ENCODE assay signal across 1 cellular context in genomic region chr22:17332109-17332508, GRCh38.
TF ChIP-seq lines count a peak whose summit lies in the region.

No MANE protein-coding gene starts in this region.

TF ChIP-seq in GM23338, 12 proteins besides CTCF, POLR2A, EP300 and RAD21 (continued from another document):
- TF ChIP-seq, protein P1, sequence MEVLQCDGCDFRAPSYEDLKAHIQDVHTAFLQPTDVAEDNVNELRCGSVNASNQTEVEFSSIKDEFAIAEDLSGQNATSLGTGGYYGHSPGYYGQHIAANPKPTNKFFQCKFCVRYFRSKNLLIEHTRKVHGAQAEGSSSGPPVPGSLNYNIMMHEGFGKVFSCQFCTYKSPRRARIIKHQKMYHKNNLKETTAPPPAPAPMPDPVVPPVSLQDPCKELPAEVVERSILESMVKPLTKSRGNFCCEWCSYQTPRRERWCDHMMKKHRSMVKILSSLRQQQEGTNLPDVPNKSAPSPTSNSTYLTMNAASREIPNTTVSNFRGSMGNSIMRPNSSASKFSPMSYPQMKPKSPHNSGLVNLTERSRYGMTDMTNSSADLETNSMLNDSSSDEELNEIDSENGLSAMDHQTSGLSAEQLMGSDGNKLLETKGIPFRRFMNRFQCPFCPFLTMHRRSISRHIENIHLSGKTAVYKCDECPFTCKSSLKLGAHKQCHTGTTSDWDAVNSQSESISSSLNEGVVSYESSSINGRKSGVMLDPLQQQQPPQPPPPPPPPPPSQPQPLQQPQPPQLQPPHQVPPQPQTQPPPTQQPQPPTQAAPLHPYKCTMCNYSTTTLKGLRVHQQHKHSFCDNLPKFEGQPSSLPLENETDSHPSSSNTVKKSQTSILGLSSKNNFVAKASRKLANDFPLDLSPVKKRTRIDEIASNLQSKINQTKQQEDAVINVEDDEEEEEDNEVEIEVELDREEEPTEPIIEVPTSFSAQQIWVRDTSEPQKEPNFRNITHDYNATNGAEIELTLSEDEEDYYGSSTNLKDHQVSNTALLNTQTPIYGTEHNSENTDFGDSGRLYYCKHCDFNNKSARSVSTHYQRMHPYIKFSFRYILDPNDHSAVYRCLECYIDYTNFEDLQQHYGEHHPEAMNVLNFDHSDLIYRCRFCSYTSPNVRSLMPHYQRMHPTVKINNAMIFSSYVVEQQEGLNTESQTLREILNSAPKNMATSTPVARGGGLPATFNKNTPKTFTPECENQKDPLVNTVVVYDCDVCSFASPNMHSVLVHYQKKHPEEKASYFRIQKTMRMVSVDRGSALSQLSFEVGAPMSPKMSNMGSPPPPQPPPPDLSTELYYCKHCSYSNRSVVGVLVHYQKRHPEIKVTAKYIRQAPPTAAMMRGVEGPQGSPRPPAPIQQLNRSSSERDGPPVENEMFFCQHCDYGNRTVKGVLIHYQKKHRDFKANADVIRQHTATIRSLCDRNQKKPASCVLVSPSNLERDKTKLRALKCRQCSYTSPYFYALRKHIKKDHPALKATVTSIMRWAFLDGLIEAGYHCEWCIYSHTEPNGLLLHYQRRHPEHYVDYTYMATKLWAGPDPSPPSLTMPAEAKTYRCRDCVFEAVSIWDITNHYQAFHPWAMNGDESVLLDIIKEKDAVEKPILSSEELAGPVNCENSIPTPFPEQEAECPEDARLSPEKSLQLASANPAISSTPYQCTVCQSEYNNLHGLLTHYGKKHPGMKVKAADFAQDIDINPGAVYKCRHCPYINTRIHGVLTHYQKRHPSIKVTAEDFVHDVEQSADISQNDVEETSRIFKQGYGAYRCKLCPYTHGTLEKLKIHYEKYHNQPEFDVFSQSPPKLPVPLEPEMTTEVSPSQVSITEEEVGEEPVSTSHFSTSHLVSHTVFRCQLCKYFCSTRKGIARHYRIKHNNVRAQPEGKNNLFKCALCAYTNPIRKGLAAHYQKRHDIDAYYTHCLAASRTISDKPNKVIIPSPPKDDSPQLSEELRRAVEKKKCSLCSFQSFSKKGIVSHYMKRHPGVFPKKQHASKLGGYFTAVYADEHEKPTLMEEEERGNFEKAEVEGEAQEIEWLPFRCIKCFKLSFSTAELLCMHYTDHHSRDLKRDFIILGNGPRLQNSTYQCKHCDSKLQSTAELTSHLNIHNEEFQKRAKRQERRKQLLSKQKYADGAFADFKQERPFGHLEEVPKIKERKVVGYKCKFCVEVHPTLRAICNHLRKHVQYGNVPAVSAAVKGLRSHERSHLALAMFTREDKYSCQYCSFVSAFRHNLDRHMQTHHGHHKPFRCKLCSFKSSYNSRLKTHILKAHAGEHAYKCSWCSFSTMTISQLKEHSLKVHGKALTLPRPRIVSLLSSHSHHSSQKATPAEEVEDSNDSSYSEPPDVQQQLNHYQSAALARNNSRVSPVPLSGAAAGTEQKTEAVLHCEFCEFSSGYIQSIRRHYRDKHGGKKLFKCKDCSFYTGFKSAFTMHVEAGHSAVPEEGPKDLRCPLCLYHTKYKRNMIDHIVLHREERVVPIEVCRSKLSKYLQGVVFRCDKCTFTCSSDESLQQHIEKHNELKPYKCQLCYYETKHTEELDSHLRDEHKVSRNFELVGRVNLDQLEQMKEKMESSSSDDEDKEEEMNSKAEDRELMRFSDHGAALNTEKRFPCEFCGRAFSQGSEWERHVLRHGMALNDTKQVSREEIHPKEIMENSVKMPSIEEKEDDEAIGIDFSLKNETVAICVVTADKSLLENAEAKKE (CRISPR knock-in tag; IDR thresholded peaks at IDR 0.05), result no peak
- TF ChIP-seq EZH2phosphoT487 (IDR thresholded peaks at IDR 0.05; ENCODE audit: unreplicated experiment) (no peak), JUNB (IDR thresholded peaks at IDR 0.05; ENCODE audit: unreplicated experiment) (no peak), EZH2 (IDR thresholded peaks at IDR 0.05; ENCODE audit: low read depth, unreplicated experiment) (no peak), STAT1 (IDR thresholded peaks at IDR 0.05; ENCODE audit: unreplicated experiment) (no peak), ZNF114 (CRISPR knock-in tag; IDR thresholded peaks at IDR 0.05) (no peak), NANOG (IDR thresholded peaks at IDR 0.05; ENCODE audit: borderline replicate concordance) (no peak)
- TF ChIP-seq, protein P2, sequence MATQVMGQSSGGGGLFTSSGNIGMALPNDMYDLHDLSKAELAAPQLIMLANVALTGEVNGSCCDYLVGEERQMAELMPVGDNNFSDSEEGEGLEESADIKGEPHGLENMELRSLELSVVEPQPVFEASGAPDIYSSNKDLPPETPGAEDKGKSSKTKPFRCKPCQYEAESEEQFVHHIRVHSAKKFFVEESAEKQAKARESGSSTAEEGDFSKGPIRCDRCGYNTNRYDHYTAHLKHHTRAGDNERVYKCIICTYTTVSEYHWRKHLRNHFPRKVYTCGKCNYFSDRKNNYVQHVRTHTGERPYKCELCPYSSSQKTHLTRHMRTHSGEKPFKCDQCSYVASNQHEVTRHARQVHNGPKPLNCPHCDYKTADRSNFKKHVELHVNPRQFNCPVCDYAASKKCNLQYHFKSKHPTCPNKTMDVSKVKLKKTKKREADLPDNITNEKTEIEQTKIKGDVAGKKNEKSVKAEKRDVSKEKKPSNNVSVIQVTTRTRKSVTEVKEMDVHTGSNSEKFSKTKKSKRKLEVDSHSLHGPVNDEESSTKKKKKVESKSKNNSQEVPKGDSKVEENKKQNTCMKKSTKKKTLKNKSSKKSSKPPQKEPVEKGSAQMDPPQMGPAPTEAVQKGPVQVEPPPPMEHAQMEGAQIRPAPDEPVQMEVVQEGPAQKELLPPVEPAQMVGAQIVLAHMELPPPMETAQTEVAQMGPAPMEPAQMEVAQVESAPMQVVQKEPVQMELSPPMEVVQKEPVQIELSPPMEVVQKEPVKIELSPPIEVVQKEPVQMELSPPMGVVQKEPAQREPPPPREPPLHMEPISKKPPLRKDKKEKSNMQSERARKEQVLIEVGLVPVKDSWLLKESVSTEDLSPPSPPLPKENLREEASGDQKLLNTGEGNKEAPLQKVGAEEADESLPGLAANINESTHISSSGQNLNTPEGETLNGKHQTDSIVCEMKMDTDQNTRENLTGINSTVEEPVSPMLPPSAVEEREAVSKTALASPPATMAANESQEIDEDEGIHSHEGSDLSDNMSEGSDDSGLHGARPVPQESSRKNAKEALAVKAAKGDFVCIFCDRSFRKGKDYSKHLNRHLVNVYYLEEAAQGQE (IDR thresholded peaks at IDR 0.05; ENCODE audit: unreplicated experiment), result no peak
